Comparison of ENCODE assay signal across 8 cellular contexts in the genomic region with DNA sequence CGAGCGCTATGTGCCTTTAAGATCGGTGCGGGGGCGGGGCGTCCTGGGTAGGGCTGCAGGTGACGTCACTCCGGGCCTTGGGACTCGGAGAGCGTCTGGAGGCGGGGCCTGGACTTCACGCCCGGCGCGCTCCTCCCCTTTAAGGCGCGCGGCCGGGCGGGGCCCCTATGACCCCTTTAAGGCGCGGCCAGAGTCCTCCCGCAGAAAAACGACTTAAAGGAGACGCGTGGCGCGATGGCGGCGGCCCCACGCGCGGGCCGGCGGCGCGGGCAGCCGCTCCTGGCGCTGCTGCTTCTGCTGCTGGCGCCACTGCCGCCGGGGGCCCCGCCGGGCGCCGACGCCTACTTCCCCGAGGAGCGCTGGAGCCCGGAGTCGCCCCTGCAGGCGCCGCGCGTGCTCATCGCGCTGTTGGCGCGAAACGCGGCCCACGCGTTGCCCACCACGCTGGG. TPM values are rescaled to one million over a fixed set of nuclear protein-coding genes. Genes with fewer than 3 reads are reported as not detected.
A peak's percentile ranks its signal among the peaks of the same experiment; 100 is the strongest.
DNase-seq lines count a peak whose midpoint lies in the region; ATAC-seq and TF ChIP-seq lines count a peak whose summit lies in the region.

A gene (plus strand): TSS at position 170 of the 449 bp plus-strand sequence. CDS start 65 bp downstream, at position 235.

- DNase-seq in GM10248 (ENCODE audit: extremely low spot score) (peak; percentile 99), NCI-H1436 treated with DMSO at 0.1 percent for 48 hours (lab: John Stamatoyannopoulos, UW) (peak; percentile 88), T follicular helper cell (ENCODE audit: low read depth) (peak; percentile 97), Right ventricle myocardium superior (peak; percentile 100), tibial artery (peak; percentile 99 to 100)
- peak; percentile 99 for DNase-seq in activated naive CD8-positive, alpha-beta T cell treated with anti-CD3 and anti-CD28 coated beads, Interleukin-2, amount 50 U/mL, for 24 hours

- POLR2A ChIA-PET in GM10248 (lab: Yijun Ruan, JAX): no interaction called here

- ATAC-seq in HG02763 (IDR thresholded peaks at IDR 0.05; ENCODE audit: unreplicated experiment) (peak; percentile 90), Right ventricle myocardium superior (ENCODE audit: poor library complexity) (peak; percentile 96)
- ATAC-seq in activated naive CD8-positive, alpha-beta T cell treated with anti-CD3 and anti-CD28 coated beads, Interleukin-2, amount 50 U/mL, for 24 hours: peak; percentile 92

- H3K27me3 ChIP-seq in parathyroid adenoma (ENCODE audit: control insufficient read depth, insufficient read depth, low read length): no peaks in the 10 kb centered on the region
- no peaks in the 10 kb centered on the region for H3K27me3 ChIP-seq in tibial artery

- H3K4me1 ChIP-seq in parathyroid adenoma: no peaks in the 10 kb centered on the region
- H3K4me1 ChIP-seq in tibial artery: peaks cover 0 to 26% (median 16%) of the 10 kb centered on the region in 4 donors

- TF ChIP-seq CTCF in GM10248 (IDR thresholded peaks at IDR 0.05; ENCODE audit: control extremely low read depth, extremely low read depth, low read depth, missing control alignments): no peak
- TF ChIP-seq CTCF in parathyroid adenoma (IDR thresholded peaks at IDR 0.05): no peak
- no peak for TF ChIP-seq CTCF in tibial artery (IDR thresholded peaks at IDR 0.05)

- peak within 1 kb of the TSS; percentile 43 for H3K27ac ChIP-seq in parathyroid adenoma
- peak within 1 kb of the TSS; percentile 75 to 76 for H3K27ac ChIP-seq in tibial artery

- H3K27me3 Mint-ChIP-seq in activated naive CD8-positive, alpha-beta T cell treated with anti-CD3 and anti-CD28 coated beads, Interleukin-2, amount 50 U/mL, for 24 hours: no peaks in the 10 kb centered on the region

- H3K27ac Mint-ChIP-seq in activated naive CD8-positive, alpha-beta T cell treated with anti-CD3 and anti-CD28 coated beads, Interleukin-2, amount 50 U/mL, for 24 hours: peak within 1 kb of the TSS; percentile 76

- intact Hi-C loops in Right ventricle myocardium superior (cut with DNase I): no loop called here
- intact Hi-C loops in tibial artery (cut with DNase I; ENCODE audit: low total_unique reads): loop anchor here (5.0 kb wide), 1 partner anchor 43 kb away; a partner anchor contains a TSS

- H3K36me3 ChIP-seq in parathyroid adenoma (ENCODE audit: control insufficient read depth, insufficient read depth, low read length): no peaks in the 10 kb centered on the region
- H3K36me3 ChIP-seq in tibial artery: peaks cover 15 to 22% (median 21%) of the 10 kb centered on the region in 3 donors

- no peaks in the 10 kb centered on the region for H3K9me3 Mint-ChIP-seq in activated naive CD8-positive, alpha-beta T cell treated with anti-CD3 and anti-CD28 coated beads, Interleukin-2, amount 50 U/mL, for 24 hours

- peak within 1 kb of the TSS; percentile 84 for H3K4me3 Mint-ChIP-seq in activated naive CD8-positive, alpha-beta T cell treated with anti-CD3 and anti-CD28 coated beads, Interleukin-2, amount 50 U/mL, for 24 hours

- peaks cover 25% of the 10 kb centered on the region for H3K36me3 Mint-ChIP-seq in activated naive CD8-positive, alpha-beta T cell treated with anti-CD3 and anti-CD28 coated beads, Interleukin-2, amount 50 U/mL, for 24 hours (ENCODE audit: low read depth)

- peaks cover 12% of the 10 kb centered on the region for H3K4me1 Mint-ChIP-seq in activated naive CD8-positive, alpha-beta T cell treated with anti-CD3 and anti-CD28 coated beads, Interleukin-2, amount 50 U/mL, for 24 hours

- peak within 1 kb of the TSS; percentile 74 for H2AFZ ChIP-seq in parathyroid adenoma

- peak within 1 kb of the TSS; percentile 64 for H3K9ac ChIP-seq in parathyroid adenoma

- peaks cover 2% of the 10 kb centered on the region for H3K79me2 ChIP-seq in parathyroid adenoma

- peak within 1 kb of the TSS; percentile 96 for H3K4me2 ChIP-seq in parathyroid adenoma (ENCODE audit: low read length)

- CTCF ChIA-PET in GM10248 (lab: Yijun Ruan, JAX): interaction anchor here (2.9 to 3.0 kb wide), 2 partner anchors 17 to 60 kb away, joined by 11 to 17 read pairs; no protein-coding TSS in a partner anchor

- H3K4me3 ChIP-seq in parathyroid adenoma (ENCODE audit: low read depth, low read length) (peak within 1 kb of the TSS; percentile 78), tibial artery (peak within 1 kb of the TSS; percentile 75 to 80)

- H3K9me3 ChIP-seq in parathyroid adenoma (ENCODE audit: control insufficient read depth, low read length) (no peaks in the 10 kb centered on the region), tibial artery (no peaks in the 10 kb centered on the region)

RNA-seq across cellular contexts. Expression of the gene that starts here (rescaled TPM):
- 29.9 TPM for total RNA-seq in Right ventricle myocardium superior

Comparison
In these comparisons a context has a peak if more than half of its experiments do, and no peak if none do; other contexts are left out.
1. Peak in every context shown above with its lines: DNase-seq, ATAC-seq, H3K4me3 ChIP-seq and H3K27ac ChIP-seq.